8 cellular contexts compared by ENCODE assay signal in the genomic region with DNA sequence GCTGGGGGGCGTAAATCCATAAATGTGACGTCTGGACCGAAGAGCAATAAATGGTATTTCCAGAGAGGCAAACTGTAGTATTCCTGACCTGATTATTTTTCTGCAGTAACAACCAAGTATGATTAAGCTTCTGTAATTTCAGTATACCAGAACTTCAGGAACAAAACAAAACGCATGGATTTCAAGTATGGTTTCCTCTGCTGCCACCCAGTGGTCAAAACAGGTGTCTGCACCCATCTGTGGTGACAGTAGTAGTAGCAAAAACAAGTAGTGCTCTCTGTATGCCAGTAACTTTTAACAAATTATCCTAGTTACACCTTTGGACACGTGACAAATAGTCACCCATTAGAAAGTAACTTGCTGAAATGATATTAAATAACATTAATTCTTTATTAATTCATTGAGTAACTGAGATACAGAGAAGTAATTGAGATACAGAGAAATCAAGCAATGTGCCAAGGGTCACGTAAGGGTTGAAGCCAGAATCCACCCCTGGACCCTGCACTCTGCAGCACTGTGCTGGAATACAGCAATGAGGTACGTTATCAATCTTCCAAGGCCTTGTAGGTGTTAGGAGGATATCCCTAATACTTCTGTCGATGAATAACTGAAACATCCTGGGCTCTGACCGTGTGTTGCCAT. TPM values are rescaled to one million over a fixed set of nuclear protein-coding genes. Genes with fewer than 3 reads are reported as not detected.
DNase-seq lines count a peak whose midpoint lies in the region; ATAC-seq and TF ChIP-seq lines count a peak whose summit lies in the region.

No MANE protein-coding gene starts in this region.

- in situ Hi-C loops in Panc1 (cut with HindIII; ENCODE audit: low pct_unique_long_range_greater_than_20kb, low sequenced_read_pairs), result no loop called here

- CTCF ChIA-PET in Panc1 (lab: Charles Lee), result interaction anchor here (0.7 to 1.0 kb wide), 3 partner anchors 27 to 293 kb away, joined by 3 to 8 read pairs (median 3); no protein-coding TSS in a partner anchor

- TF ChIP-seq CTCF in BE2C (IDR thresholded peaks at IDR 0.05; ENCODE audit: low read depth, low read length), result peak; percentile 97
- TF ChIP-seq CTCF in Panc1 (IDR thresholded peaks at IDR 0.05), result peak; percentile 96
- peak; percentile 95 for TF ChIP-seq CTCF in fibroblast of villous mesenchyme (IDR thresholded peaks at IDR 0.05; ENCODE audit: insufficient read depth, low read depth, low read length)
- TF ChIP-seq CTCF in testis (IDR thresholded peaks at IDR 0.05), result peak; percentile 81 to 96 (median 90)

- POLR2A ChIA-PET in Panc1 (lab: Charles Lee), result no interaction called here

- TF ChIP-seq POLR2A in testis (IDR thresholded peaks at IDR 0.05), result no peak

- ATAC-seq in GM19025 (IDR thresholded peaks at IDR 0.05; ENCODE audit: low read depth, unreplicated experiment), result peak; percentile 65
- peak; percentile 84 for ATAC-seq in Panc1

- intact Hi-C loops in Panc1 (cut with micrococcal nuclease; ENCODE audit: unreplicated experiment) (no loop called here), testis (cut with DNase I; ENCODE audit: low total_unique reads) (no loop called here)

- H3K27me3 ChIP-seq in BE2C (no peaks in the 10 kb centered on the region; the same call in 1 of the 2 replicates), Panc1 (ENCODE audit: control insufficient read depth, insufficient read depth, low read length) (peaks cover 28% of the 10 kb centered on the region), testis (no peaks in the 10 kb centered on the region)

- WGBS in testis, 2 donors, result 39 to 49% methylated on average over 9 of the region's 9 CpGs

- BruUV-seq in Panc1 (replicated peaks; lab: Mats Ljungman, UMichigan), result no TSS peak

- H3K27ac ChIP-seq in Panc1 (ENCODE audit: low read length) (no peak overlapping the region), testis (no peak overlapping the region)

- H3K4me1 ChIP-seq in BE2C (no peaks in the 10 kb centered on the region; the same call in 1 of the 2 replicates), Panc1 (ENCODE audit: control insufficient read depth, insufficient read depth, low read length) (no peaks in the 10 kb centered on the region; the same call in none of the 2 replicates), testis (peaks cover 3% of the 10 kb centered on the region)

- H3K4me3 ChIP-seq in BE2C (ENCODE audit: low read depth, low read length), result no peak overlapping the region
- H3K4me3 ChIP-seq in Panc1 (ENCODE audit: low read depth in 2 of 2, low read length in 2 of 2), result no peak overlapping the region
- H3K4me3 ChIP-seq in fibroblast of villous mesenchyme (ENCODE audit: low read depth, low read length), result no peak overlapping the region
- H3K4me3 ChIP-seq in testis, result no peak overlapping the region

- H3K36me3 ChIP-seq in BE2C (no peaks in the 10 kb centered on the region), Panc1 (ENCODE audit: control insufficient read depth, insufficient read depth, low read length) (no peaks in the 10 kb centered on the region), testis (ENCODE audit: low read depth, missing control alignments) (no peaks in the 10 kb centered on the region)

- H3K9me3 ChIP-seq in BE2C (no peaks in the 10 kb centered on the region), Panc1 (ENCODE audit: control insufficient read depth, insufficient read depth, low read depth, low read length) (no peaks in the 10 kb centered on the region), testis (no peaks in the 10 kb centered on the region)

- DNase-seq in BE2C (peak; percentile 69), HuH-7 (ENCODE audit: low spot score) (peak; percentile 62), Panc1 (ENCODE audit: low read depth, low spot score) (peak; percentile 78), fibroblast of villous mesenchyme (ENCODE audit: low read depth) (peak; percentile 77), occipital lobe (lab: John Stamatoyannopoulos, UW) (peak; percentile 26), testis (peak; percentile 90)
- peak; percentile 36 to 37 for DNase-seq in activated T-helper 1 cell treated with anti-CD3 and anti-CD28 coated beads, Interleukin-2, amount 50 U/mL, for 16 hours (ENCODE audit: low read depth in 1 of 2, low spot score in 1 of 2)

RNA-seq across cellular contexts. Expression of gene CALHM4, which starts 7.9 kb away (rescaled TPM):
- not detected for polyA plus RNA-seq in BE2C (2012; ENCODE audit: insufficient read depth, insufficient read length, low read depth)
- not detected for total RNA-seq in Panc1 (2021; ENCODE audit: unreplicated experiment)
- not detected for polyA plus RNA-seq in Panc1 (2012; ENCODE audit: insufficient read length)
- not detected in 2 replicates for total RNA-seq in fibroblast of villous mesenchyme
- total RNA-seq in occipital lobe, result not detected
- under 1 TPM in 1 of 2 donors, not detected in 1; 0.25 TPM for total RNA-seq in testis
- polyA plus RNA-seq in testis (ENCODE audit: insufficient read depth, low read depth, low replicate concordance), result 1.2 TPM

RNA-seq across cellular contexts. Expression of gene RWDD1, which starts 9.8 kb away (rescaled TPM):
- 127 TPM for polyA plus RNA-seq in BE2C (2012; ENCODE audit: insufficient read depth, insufficient read length, low read depth)
- total RNA-seq in Panc1 (2021; ENCODE audit: unreplicated experiment) (68.0 TPM), fibroblast of villous mesenchyme (31.9 and 45.3 TPM in 2 replicates), occipital lobe (33.4 TPM), testis (10 to 100 TPM; 20.5 to 27.8 TPM)
- 65.4 TPM for polyA plus RNA-seq in Panc1 (2012; ENCODE audit: insufficient read length)
- 15.6 TPM for polyA plus RNA-seq in testis (ENCODE audit: insufficient read depth, low read depth, low replicate concordance)

RNA-seq across cellular contexts. Expression of gene TRAPPC3L, which starts 16.0 kb away (rescaled TPM):
- not detected for polyA plus RNA-seq in BE2C (2012; ENCODE audit: insufficient read depth, insufficient read length, low read depth)
- total RNA-seq in Panc1 (2021; ENCODE audit: unreplicated experiment) (not detected), fibroblast of villous mesenchyme (under 0.01 TPM in 1 of 2 replicates, not detected in the other), occipital lobe (not detected), testis (under 1 TPM in 1 of 2 donors, not detected in 1; 0.39 TPM)
- polyA plus RNA-seq in Panc1 (2012; ENCODE audit: insufficient read length), result not detected
- polyA plus RNA-seq in testis (ENCODE audit: insufficient read depth, low read depth, low replicate concordance), result 0.37 TPM

RNA-seq across cellular contexts. Expression of gene CALHM5, which starts 50.1 kb away (rescaled TPM):
- polyA plus RNA-seq in BE2C (2012; ENCODE audit: insufficient read depth, insufficient read length, low read depth), result 0.11 TPM
- not detected for total RNA-seq in Panc1 (2021; ENCODE audit: unreplicated experiment)
- polyA plus RNA-seq in Panc1 (2012; ENCODE audit: insufficient read length), result not detected
- total RNA-seq in fibroblast of villous mesenchyme, result 4.7 and 7.7 TPM in 2 replicates
- total RNA-seq in occipital lobe, result 0.78 TPM
- total RNA-seq in testis, result 1 to 10 TPM; 2.0 TPM
- polyA plus RNA-seq in testis (ENCODE audit: insufficient read depth, low read depth, low replicate concordance), result 1.5 TPM

RNA-seq across cellular contexts. Expression of gene RSPH4A, which starts 54.8 kb away (rescaled TPM):
- polyA plus RNA-seq in BE2C (2012; ENCODE audit: insufficient read depth, insufficient read length, low read depth), result not detected
- 0.44 TPM for total RNA-seq in Panc1 (2021; ENCODE audit: unreplicated experiment)
- 0.31 TPM for polyA plus RNA-seq in Panc1 (2012; ENCODE audit: insufficient read length)
- total RNA-seq in fibroblast of villous mesenchyme, result under 0.01 and 0.32 TPM in 2 replicates
- total RNA-seq in occipital lobe, result 2.7 TPM
- 1 to 10 TPM; 2.1 to 5.2 TPM for total RNA-seq in testis
- polyA plus RNA-seq in testis (ENCODE audit: insufficient read depth, low read depth, low replicate concordance), result 8.1 TPM

Comparison
In these comparisons a context has a peak if more than half of its experiments do, and no peak if none do; other contexts are left out.
1. DNase-seq: peak in every context shown above with its lines; median percentile 90 in testis; 78 in Panc1; 77 in fibroblast of villous mesenchyme; 69 in BE2C; 62 in HuH-7; 36 in activated T-helper 1 cell treated with anti-CD3 and anti-CD28 coated beads, Interleukin-2, amount 50 U/mL, for 16 hours; 26 in occipital lobe.